In genomic region chr7:96401200-96401599, GRCh38 we compare ENCODE assay signal across 17 cellular contexts.
"Had no signal": no experiment of that assay in that cellular context is flagged by ENCODE, and none has a peak within 500 bp of the region (broad histone marks: within the 10 kb centered on the region; RNA-seq: fewer than 3 reads in every experiment).

No MANE protein-coding gene starts in this region.

- H3K27ac ChIP-seq: ascending aorta, gastrocnemius medialis, heart right ventricle, suprapubic skin, WERI-Rb-1 had no signal

- H3K36me3 ChIP-seq: ascending aorta, gastrocnemius medialis, heart right ventricle, suprapubic skin, WERI-Rb-1 had no signal

- H3K4me3 ChIP-seq: ascending aorta, gastrocnemius medialis, heart right ventricle, suprapubic skin had no signal

- ATAC-seq: activated CD8-positive, alpha-beta T cell treated with anti-CD3 and anti-CD28 coated beads for 36 hours; gastrocnemius medialis; sciatic nerve; stimulated activated naive CD8-positive, alpha-beta T cell treated with anti-CD3 and anti-CD28 coated beads, Interleukin-15, Interleukin-2, amounts not matched to agents 100 U/mL and 50 U/mL, for 24 hours had no signal

- H3K4me1 ChIP-seq: ascending aorta, gastrocnemius medialis, suprapubic skin had no signal

- H3K9me3 ChIP-seq: ascending aorta, gastrocnemius medialis, suprapubic skin had no signal

- FAIRE-seq: bronchial epithelial cell had no signal

- H3K27me3 ChIP-seq: ascending aorta, gastrocnemius medialis, heart right ventricle, suprapubic skin had no signal

- DNase-seq: activated CD4-positive, alpha-beta T cell treated with anti-CD3 and anti-CD28 coated beads for 4 hours; activated CD8-positive, alpha-beta memory T cell treated with anti-CD3 and anti-CD28 coated beads, Interleukin-2, amount 50 U/mL, for 4 hours; activated CD8-positive, alpha-beta T cell treated with anti-CD3 and anti-CD28 coated beads for 36 hours; activated T-cell treated with anti-CD3 and anti-CD28 coated beads, Interleukin-2, amount 50 U/mL, for 72 hours; gastrocnemius medialis; islet precursor cell; naive B cell; posterior cingulate gyrus; stimulated activated CD4-positive, alpha-beta T cell treated with anti-CD3 and anti-CD28 coated beads, Interleukin-2, amount 100 ng/mL, for 48 hours; stimulated activated naive CD8-positive, alpha-beta T cell treated with anti-CD3 and anti-CD28 coated beads, Interleukin-15, Interleukin-2, amounts not matched to agents 100 U/mL and 50 U/mL, for 24 hours; T1000; WERI-Rb-1 had no signal
